In the genomic region with DNA sequence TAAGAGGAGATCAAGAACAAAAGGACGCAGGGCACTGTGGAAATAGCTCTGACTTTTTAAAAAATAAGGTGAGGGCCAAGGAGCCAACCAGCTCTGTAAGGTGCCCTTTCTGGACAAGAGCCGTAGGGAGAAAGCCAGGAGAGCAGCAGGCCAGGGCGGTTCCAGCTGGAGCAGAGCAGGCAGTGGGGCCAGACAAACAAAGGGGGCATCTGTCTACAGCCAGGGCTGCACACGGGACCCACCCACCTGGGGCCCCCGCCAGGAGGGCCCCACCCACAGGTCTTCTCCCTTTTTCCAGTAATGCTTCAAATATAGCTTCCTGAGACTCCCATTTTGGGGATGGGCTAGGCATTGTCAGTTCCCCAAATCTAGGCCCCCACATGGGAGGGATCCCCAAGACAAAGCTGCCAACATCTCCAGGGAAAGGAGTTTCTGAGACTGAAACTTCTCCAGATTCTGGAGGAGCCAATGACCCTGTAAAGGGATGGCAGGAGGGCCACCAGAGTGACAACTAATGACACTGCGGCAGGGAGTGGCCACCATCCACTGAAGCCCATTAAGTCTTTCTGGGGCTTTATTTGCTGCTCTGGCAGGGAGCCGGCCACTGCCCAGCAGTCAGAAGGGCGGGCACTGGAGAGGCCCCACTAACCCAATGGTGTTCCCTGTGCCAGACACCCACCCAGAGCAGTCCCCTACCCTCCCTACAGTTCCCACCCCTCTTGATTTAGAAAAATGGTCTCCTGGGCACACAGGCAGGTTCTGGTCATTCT, we compare ENCODE assay signal across 1 cellular context.
A peak's percentile ranks its signal among the peaks of the same experiment; 100 is the strongest.
TF ChIP-seq lines count a peak whose summit lies in the region.

No MANE protein-coding gene starts in this region.

TF ChIP-seq in HepG2, 621 proteins besides CTCF, POLR2A, EP300 and RAD21 (continues in another document):
- 0 out of 2 replicates have a peak, but pooled peaks have one; percentile 18 for TF ChIP-seq IKZF5 (CRISPR knock-in tag; IDR thresholded peaks at IDR 0.05)
- peak; percentile 94 for TF ChIP-seq PATZ1 (CRISPR knock-in tag; IDR thresholded peaks at IDR 0.05)
- TF ChIP-seq FOXA1 (IDR thresholded peaks at IDR 0.05) = no peak
- peak; percentile 49; the same call in 1 of the 2 replicates for TF ChIP-seq FOXA1 (CRISPR knock-in tag; IDR thresholded peaks at IDR 0.05)
- TF ChIP-seq ZBTB7A (CRISPR knock-in tag; IDR thresholded peaks at IDR 0.05) = no peak
- no peak for TF ChIP-seq MIER3 (CRISPR knock-in tag; IDR thresholded peaks at IDR 0.05; ENCODE audit: borderline replicate concordance)
- peak; percentile 80 for TF ChIP-seq RFX5 (IDR thresholded peaks at IDR 0.05; ENCODE audit: low read depth, low read length)
- TF ChIP-seq ZNF850 (CRISPR knock-in tag; conservative IDR thresholded peaks at IDR 0.05) = 0 out of 2 replicates have a peak, but pooled peaks have one; percentile 19
- TF ChIP-seq SAP130 (CRISPR knock-in tag; IDR thresholded peaks at IDR 0.05; ENCODE audit: low read depth) = peak; percentile 54
- TF ChIP-seq ZNF224 (CRISPR knock-in tag; IDR thresholded peaks at IDR 0.05) = no peak
- 0 out of 2 replicates have a peak, but pooled peaks have one; percentile 28 for TF ChIP-seq ZNF329 (CRISPR knock-in tag; IDR thresholded peaks at IDR 0.05; ENCODE audit: low read depth)
- TF ChIP-seq HIVEP1 (CRISPR knock-in tag; IDR thresholded peaks at IDR 0.05) = 0 out of 2 replicates have a peak, but pooled peaks have one; percentile 8
- TF ChIP-seq SIN3A (IDR thresholded peaks at IDR 0.05; ENCODE audit: borderline replicate concordance, low read depth, low read length) = 0 out of 2 replicates have a peak, but pooled peaks have one; percentile 31
- TF ChIP-seq ISL2 (CRISPR knock-in tag; IDR thresholded peaks at IDR 0.05) = 0 out of 2 replicates have a peak, but pooled peaks have one; percentile 15
- TF ChIP-seq, protein P1, sequence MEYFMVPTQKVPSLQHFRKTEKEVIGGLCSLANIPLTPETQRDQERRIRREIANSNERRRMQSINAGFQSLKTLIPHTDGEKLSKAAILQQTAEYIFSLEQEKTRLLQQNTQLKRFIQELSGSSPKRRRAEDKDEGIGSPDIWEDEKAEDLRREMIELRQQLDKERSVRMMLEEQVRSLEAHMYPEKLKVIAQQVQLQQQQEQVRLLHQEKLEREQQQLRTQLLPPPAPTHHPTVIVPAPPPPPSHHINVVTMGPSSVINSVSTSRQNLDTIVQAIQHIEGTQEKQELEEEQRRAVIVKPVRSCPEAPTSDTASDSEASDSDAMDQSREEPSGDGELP (IDR thresholded peaks at IDR 0.05; ENCODE audit: borderline replicate concordance, low read depth) = peak; percentile 74
- no peak for TF ChIP-seq SP140L (CRISPR knock-in tag; IDR thresholded peaks at IDR 0.05; ENCODE audit: borderline replicate concordance)
- TF ChIP-seq GFI1 (CRISPR knock-in tag; IDR thresholded peaks at IDR 0.05; ENCODE audit: borderline replicate concordance) = 0 out of 2 replicates have a peak, but pooled peaks have one; percentile 22
- TF ChIP-seq SRSF1 (optimal IDR thresholded peaks at IDR 0.05; ENCODE audit: low read depth, low read length) = peak; percentile 37
- TF ChIP-seq HNF4G (IDR thresholded peaks at IDR 0.05; ENCODE audit: borderline replicate concordance, low read depth, low read length) = no peak
- TF ChIP-seq HNF4G (CRISPR knock-in tag; IDR thresholded peaks at IDR 0.05; ENCODE audit: borderline replicate concordance, low read depth) = 0 out of 2 replicates have a peak, but pooled peaks have one; percentile 19
- no peak for TF ChIP-seq SOX13 (IDR thresholded peaks at IDR 0.05)
- TF ChIP-seq SOX13 (CRISPR knock-in tag; conservative IDR thresholded peaks at IDR 0.05 in 1 of 2, IDR thresholded peaks at IDR 0.05 in 1 of 2) = peak in 1 of 2 experiments; percentile 46; a peak in 1 of 4 replicates
- TF ChIP-seq SP5 (CRISPR knock-in tag; IDR thresholded peaks at IDR 0.05; ENCODE audit: borderline replicate concordance, low read depth) = peak; percentile 67
- TF ChIP-seq FOXA3 (CRISPR knock-in tag; IDR thresholded peaks at IDR 0.05) = peak; percentile 5; the same call in 1 of the 2 replicates
- TF ChIP-seq ZBTB7B (CRISPR knock-in tag; IDR thresholded peaks at IDR 0.05) = peak; percentile 54; the same call in 1 of the 2 replicates
- no peak for TF ChIP-seq JDP2 (CRISPR knock-in tag; IDR thresholded peaks at IDR 0.05; ENCODE audit: borderline replicate concordance)
- TF ChIP-seq SOX6 (IDR thresholded peaks at IDR 0.05) = no peak
- peak; percentile 46; the same call in 1 of the 2 replicates for TF ChIP-seq SOX6 (CRISPR knock-in tag; IDR thresholded peaks at IDR 0.05)
- 0 out of 2 replicates have a peak, but pooled peaks have one; percentile 28 for TF ChIP-seq MAX (IDR thresholded peaks at IDR 0.05)
- no peak for TF ChIP-seq ZNF414 (CRISPR knock-in tag; IDR thresholded peaks at IDR 0.05)
- TF ChIP-seq FOXM1 (CRISPR knock-in tag; IDR thresholded peaks at IDR 0.05) = no peak
- TF ChIP-seq PAXIP1 (CRISPR knock-in tag; conservative IDR thresholded peaks at IDR 0.05) = peak; percentile 25; the same call in 1 of the 2 replicates
- TF ChIP-seq ZNF615 (CRISPR knock-in tag; IDR thresholded peaks at IDR 0.05; ENCODE audit: borderline replicate concordance) = no peak
- TF ChIP-seq FOXP4 (CRISPR knock-in tag; IDR thresholded peaks at IDR 0.05) = peak; percentile 38; the same call in 1 of the 2 replicates
- peak; percentile 38; the same call in 1 of the 2 replicates for TF ChIP-seq HDAC1 (CRISPR knock-in tag; IDR thresholded peaks at IDR 0.05)
- 0 out of 2 replicates have a peak, but pooled peaks have one; percentile 20 for TF ChIP-seq KAT8 (CRISPR knock-in tag; IDR thresholded peaks at IDR 0.05)
- no peak for TF ChIP-seq PHB2 (IDR thresholded peaks at IDR 0.05; ENCODE audit: partially characterized antibody)
- TF ChIP-seq DMAP1 (CRISPR knock-in tag; IDR thresholded peaks at IDR 0.05) = 0 out of 2 replicates have a peak, but pooled peaks have one; percentile 29
- no peak for TF ChIP-seq EHMT2 (IDR thresholded peaks at IDR 0.05; ENCODE audit: borderline replicate concordance, low read depth, low read length)
